ENCODE assay signal across 8 cellular contexts in the genomic region with DNA sequence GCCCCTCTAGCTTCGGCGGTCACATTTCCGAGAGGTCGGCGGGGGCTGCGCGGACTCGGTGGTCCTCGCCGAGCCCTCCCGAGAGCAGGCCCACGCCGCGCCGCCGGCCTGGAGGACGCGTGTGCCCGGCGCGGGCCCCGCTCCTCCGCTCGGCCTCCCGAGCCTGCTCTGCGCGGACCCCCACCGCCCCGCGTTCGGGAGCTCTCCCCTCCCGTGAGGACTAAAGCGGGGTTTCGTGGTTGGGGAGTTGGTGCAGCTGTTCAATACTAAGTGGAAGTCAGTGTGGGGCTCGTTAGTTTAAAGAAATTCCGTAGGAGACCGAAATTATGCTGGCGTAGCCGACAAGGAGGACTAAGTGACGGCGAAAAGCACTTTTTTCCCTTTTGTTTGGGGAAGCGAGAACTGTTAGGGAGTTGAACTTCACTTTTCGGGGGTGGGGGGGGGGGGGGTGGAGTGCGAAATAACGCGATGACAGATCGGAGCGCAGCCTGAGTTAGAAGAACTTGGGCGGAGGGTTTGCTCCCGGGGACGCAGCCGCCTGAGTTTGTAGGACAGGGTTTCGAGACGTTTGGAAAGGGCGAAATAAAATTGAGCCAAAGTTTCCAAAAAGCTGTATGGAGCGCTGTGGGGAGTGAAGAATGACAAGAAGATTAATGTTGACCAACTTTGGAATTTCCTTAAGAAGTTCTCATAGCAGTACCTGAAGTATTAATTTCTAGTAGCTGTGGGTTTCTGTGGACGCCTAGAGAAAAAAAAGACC. TPM values are rescaled to one million over a fixed set of nuclear protein-coding genes. Genes with fewer than 3 reads are reported as not detected.
DNase-seq lines count a peak whose midpoint lies in the region; ATAC-seq and TF ChIP-seq lines count a peak whose summit lies in the region.

No MANE protein-coding gene starts in this region.

- no peak overlapping the region for H2AFZ ChIP-seq in neuron (ENCODE audit: low read depth, low read length)

- TF ChIP-seq CTCF in AG04450 (IDR thresholded peaks at IDR 0.05; ENCODE audit: low read depth, low read length) = no peak
- no peak for TF ChIP-seq CTCF in fibroblast of mammary gland (conservative IDR thresholded peaks at IDR 0.05; ENCODE audit: control insufficient read depth, insufficient read depth, low read depth, low read length)

- H3K36me3 ChIP-seq in neuron (ENCODE audit: insufficient read depth, low read length) = no peaks in the 10 kb centered on the region

- POLR2A ChIA-PET in AG04450 (lab: Yijun Ruan, JAX) = no interaction called here

- ATAC-seq in HG02884 (IDR thresholded peaks at IDR 0.05; ENCODE audit: unreplicated experiment) = no peak
- no peak for ATAC-seq in GM21825 (IDR thresholded peaks at IDR 0.05; ENCODE audit: unreplicated experiment)

- no peaks in the 10 kb centered on the region for H3K9me3 ChIP-seq in AG04450 (ENCODE audit: control insufficient read depth, insufficient read depth, low read length)
- H3K9me3 ChIP-seq in neuron (ENCODE audit: low read length) = no peaks in the 10 kb centered on the region

- no peaks in the 10 kb centered on the region for H3K27me3 ChIP-seq in AG04450 (ENCODE audit: control insufficient read depth, insufficient read depth, low read length)
- no peaks in the 10 kb centered on the region for H3K27me3 ChIP-seq in neuron (ENCODE audit: insufficient read depth, low read length)

- no peak for DNase-seq in AG04450 (ENCODE audit: low read depth, low spot score)
- peak; percentile 74 for DNase-seq in NCI-H69 (lab: John Stamatoyannopoulos, UW)
- DNase-seq in activated T-cell treated with anti-CD3 and anti-CD28 coated beads, Interleukin-2, amount 50 U/mL, for 48 hours = peak; percentile 57 to 61
- peak; percentile 56 for DNase-seq in fibroblast of mammary gland (ENCODE audit: low read depth)

- TF ChIP-seq POLR2A in GM19099 (IDR thresholded peaks at IDR 0.05; ENCODE audit: extremely low read depth, insufficient read length, low read depth) = peak; percentile 50

- peaks cover 18% of the 10 kb centered on the region for H3K4me1 ChIP-seq in neuron (ENCODE audit: insufficient read depth, low read length)

- H3K4me3 ChIP-seq in AG04450 (ENCODE audit: low read depth, low read length) = peak overlapping the region; percentile 91
- H3K4me3 ChIP-seq in fibroblast of mammary gland (ENCODE audit: control insufficient read depth, low read depth, low read length) = peak overlapping the region; percentile 76
- H3K4me3 ChIP-seq in neuron (ENCODE audit: low read length) = peak overlapping the region; percentile 92

- CTCF ChIA-PET in AG04450 (lab: Charles Lee) = interaction anchor here (0.6 to 2.4 kb wide), 13 partner anchors 11 to 1284 kb away, joined by 3 to 21 read pairs (median 3); no protein-coding TSS in a partner anchor

- H3K27ac ChIP-seq in AG04450 (ENCODE audit: low read depth, low read length) = peak overlapping the region; percentile 84

RNA-seq across cellular contexts. Expression of gene QKI, which starts 1.3 kb away (rescaled TPM):
- polyA plus RNA-seq in AG04450 (2011; rRNA removed) = 157 and 165 TPM in 2 replicates
- 335 and 377 TPM in 2 replicates for polyA minus RNA-seq in AG04450 (2011; rRNA and poly(A)+ RNA removed)
